ENCODE assay signal across 13 cellular contexts in the genomic region with DNA sequence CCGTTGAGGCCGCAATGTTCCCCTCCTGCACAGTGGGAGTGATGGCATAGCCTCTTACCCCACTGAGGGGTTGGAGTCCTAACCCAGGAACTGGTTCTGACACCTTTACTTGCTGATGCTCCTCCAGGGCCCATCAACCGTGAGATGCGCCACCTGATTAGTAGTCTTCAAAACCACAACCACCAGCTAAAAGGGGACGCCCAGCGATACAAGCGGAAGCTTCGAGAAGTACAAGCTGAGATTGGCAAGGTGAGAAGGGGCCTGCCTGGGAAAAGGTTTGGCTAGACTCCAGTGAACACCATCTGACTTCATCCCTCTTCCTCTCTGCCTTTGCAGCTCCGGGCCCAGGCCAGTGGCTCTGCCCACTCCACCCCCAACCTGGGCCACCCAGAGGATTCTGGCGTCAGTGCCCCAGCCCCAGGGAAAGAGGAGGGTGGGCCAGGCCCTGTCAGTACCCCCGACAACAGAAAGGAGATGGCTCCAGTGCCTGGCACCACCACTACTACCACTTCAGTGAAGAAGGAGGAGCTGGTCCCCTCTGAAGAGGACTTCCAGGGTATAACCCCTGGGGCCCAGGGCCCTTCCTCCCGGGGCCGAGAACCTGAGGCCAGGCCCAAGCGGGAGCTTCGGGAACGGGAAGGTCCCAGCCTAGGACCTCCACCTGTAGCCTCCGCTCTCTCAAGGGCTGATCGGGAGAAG. TPM values are rescaled to one million over a fixed set of nuclear protein-coding genes. Genes with fewer than 3 reads are reported as not detected.
DNase-seq lines count a peak whose midpoint lies in the region; ATAC-seq lines count a peak whose summit lies in the region.
"Had no signal": no experiment of that assay in that cellular context is flagged by ENCODE, and none has a peak within 500 bp of the region (broad histone marks: within the 10 kb centered on the region; RNA-seq: fewer than 3 reads in every experiment).

No MANE protein-coding gene starts in this region.

- no peak for DNase-seq in Right ventricle myocardium inferior (ENCODE audit: missing footprints)
- no peak for DNase-seq in cardiac septum (ENCODE audit: low spot score)
- peak; percentile 25 for DNase-seq in left ventricle myocardium superior
- peak; percentile 46 to 70 for DNase-seq in aorta
- no peak for DNase-seq in head of caudate nucleus
- no peak for DNase-seq in RPMI8226
- DNase-seq: effector CD4-positive, alpha-beta T cell; hippocampal formation; NCI-H1105; stimulated activated CD4-positive, alpha-beta T cell treated with anti-CD3 and anti-CD28 coated beads, Interleukin-1b, Interleukin-23, amount 100 ng/mL, for 48 hours had no signal

- no peaks in the 10 kb centered on the region for H3K9me3 ChIP-seq in aorta (ENCODE audit: control insufficient read depth, low read length)
- H3K9me3 ChIP-seq: A549 had no signal

- WGBS in aorta, 2 donors: 89% methylated on average over 18 of the region's 18 CpGs

- peaks cover 3 to 35% of the 10 kb centered on the region in 2 donors for H3K36me3 ChIP-seq in aorta (ENCODE audit: control insufficient read depth in 1 of 2, insufficient read depth in 2 of 2, low read length in 1 of 2)

- intact Hi-C loops in Right ventricle myocardium inferior (cut with DNase I) (no loop called here), cardiac septum (cut with DNase I) (no loop called here), left ventricle myocardium superior (cut with micrococcal nuclease) (no loop called here), aorta (cut with DNase I) (loop anchor here in 1 of 2 donors (10.0 kb wide), 1 partner anchor 953 kb away; the partner anchor contains the start of genes PAGR1 and PRRT2), head of caudate nucleus (cut with DNase I) (no loop called here)

- ATAC-seq in Right ventricle myocardium inferior (peak; percentile 21), left ventricle myocardium superior (peak; percentile 18), aorta (ENCODE audit: low FRiP score) (no peak)
- ATAC-seq: A549, sciatic nerve had no signal

- H3K27ac ChIP-seq in aorta (ENCODE audit: low read depth in 1 of 2, low read length in 2 of 2): no peak overlapping the region
- H3K27ac ChIP-seq: A549, KMS-11 had no signal

- peaks cover 0 to 4% of the 10 kb centered on the region in 2 donors for H3K4me1 ChIP-seq in aorta (ENCODE audit: control insufficient read depth in 1 of 2, insufficient read depth in 2 of 2, low read length in 2 of 2)

- H3K27me3 ChIP-seq in aorta (ENCODE audit: control insufficient read depth in 1 of 2, insufficient read depth in 2 of 2, low read length in 1 of 2): no peaks in the 10 kb centered on the region

- no peak overlapping the region for H3K4me3 ChIP-seq in aorta (ENCODE audit: low read length in 2 of 2)
- H3K4me3 ChIP-seq: A549 had no signal

RNA-seq across cellular contexts. Expression of gene RNF40, which starts 5.8 kb away (rescaled TPM):
- total RNA-seq in Right ventricle myocardium inferior (42.6 TPM), cardiac septum (47.9 TPM), left ventricle myocardium superior (49.3 TPM), aorta (10 to 100 TPM; 73.9 to 90.2 TPM)
- polyA plus RNA-seq in aorta: 10 to 100 TPM; 22.7 to 59.5 TPM

RNA-seq across cellular contexts. Expression of gene CFAP119, which starts 6.1 kb away (rescaled TPM):
- total RNA-seq in Right ventricle myocardium inferior (0.89 TPM), cardiac septum (1.0 TPM), left ventricle myocardium superior (1.1 TPM), aorta (1 to 10 TPM in 1 of 2 donors, under 1 TPM in 1; 0.52 to 2.7 TPM)
- 1 to 10 TPM in 1 of 2 donors, under 1 TPM in 1; 0.88 to 9.8 TPM for polyA plus RNA-seq in aorta

RNA-seq across cellular contexts. Expression of gene ZNF629, which starts 19.1 kb away (rescaled TPM):
- total RNA-seq in Right ventricle myocardium inferior: 17.4 TPM
- 22.7 TPM for total RNA-seq in cardiac septum
- total RNA-seq in left ventricle myocardium superior: 19.2 TPM
- 10 to 100 TPM; 11.8 to 13.4 TPM for total RNA-seq in aorta
- 1 to 10 TPM; 2.1 to 6.7 TPM for polyA plus RNA-seq in aorta

RNA-seq across cellular contexts. Expression of gene PHKG2, which starts 19.7 kb away (rescaled TPM):
- total RNA-seq in Right ventricle myocardium inferior (12.6 TPM), cardiac septum (13.2 TPM), left ventricle myocardium superior (16.7 TPM), aorta (10 to 100 TPM; 15.8 to 20.8 TPM)
- polyA plus RNA-seq in aorta: 10 to 100 TPM; 12.3 to 36.0 TPM

Comparison
In these comparisons a context has a peak if more than half of its experiments do, and no peak if none do; other contexts are left out.
1. DNase-seq: peak in left ventricle myocardium superior (single experiment) and aorta (2 of 2); none in Right ventricle myocardium inferior (single experiment), cardiac septum (single experiment), head of caudate nucleus (0 of 42) and RPMI8226 (single experiment).